Comparison of ENCODE assay signal across 1 cellular context in the genomic region with DNA sequence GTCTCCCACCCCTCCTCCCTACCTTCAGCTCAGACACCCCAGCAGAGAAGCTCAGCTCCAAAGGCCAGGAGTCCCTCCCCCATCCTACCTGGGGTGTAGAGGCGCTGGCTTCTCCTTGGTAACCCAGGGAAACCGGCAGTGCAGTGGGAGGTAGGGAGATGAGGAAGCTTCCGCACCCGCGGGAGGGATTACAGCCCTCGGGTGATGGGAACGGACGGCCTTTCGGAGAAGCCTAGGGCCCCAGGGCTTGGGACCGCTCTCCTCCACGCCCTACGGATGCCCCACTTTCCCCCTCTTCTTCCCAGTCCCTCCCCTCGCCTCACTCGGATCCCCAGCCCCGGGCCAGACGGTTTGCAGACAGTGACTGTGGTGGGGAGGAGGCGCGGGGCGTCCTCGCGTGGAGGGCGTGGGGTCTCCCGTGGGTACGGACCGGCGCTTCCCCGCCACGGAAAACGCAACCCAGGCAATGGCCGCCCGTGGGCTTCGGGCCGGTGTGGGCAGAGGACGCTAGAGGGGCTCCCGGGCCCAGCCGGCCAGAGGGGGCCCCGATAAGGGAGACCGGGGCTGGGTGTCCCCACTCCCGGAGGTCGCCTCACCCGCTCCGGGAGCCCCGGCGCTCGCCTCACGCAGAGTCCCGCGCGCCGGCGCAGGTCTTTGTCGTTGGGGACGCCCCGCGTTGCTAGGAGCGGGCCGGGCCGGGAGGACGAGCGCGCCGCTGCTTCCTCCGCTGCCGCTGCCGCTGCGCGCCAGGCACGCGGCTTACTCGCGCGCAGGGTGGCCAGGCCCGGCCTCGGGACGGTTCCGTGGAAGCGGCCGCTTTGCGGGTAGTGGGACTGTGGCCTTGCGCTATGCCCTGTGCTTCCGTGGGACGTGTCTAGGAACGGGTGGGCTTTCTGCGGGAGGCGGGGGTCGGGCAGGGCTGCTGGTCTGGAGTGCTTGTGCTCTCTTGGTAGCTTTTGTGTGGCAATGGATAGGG.
A peak's percentile ranks its signal among the peaks of the same experiment; 100 is the strongest.
TF ChIP-seq lines count a peak whose summit lies in the region.

No MANE protein-coding gene starts in this region.

TF ChIP-seq in WTC11, 78 proteins besides CTCF, POLR2A, EP300 and RAD21 (continued from another document):
- TF ChIP-seq, protein P1, sequence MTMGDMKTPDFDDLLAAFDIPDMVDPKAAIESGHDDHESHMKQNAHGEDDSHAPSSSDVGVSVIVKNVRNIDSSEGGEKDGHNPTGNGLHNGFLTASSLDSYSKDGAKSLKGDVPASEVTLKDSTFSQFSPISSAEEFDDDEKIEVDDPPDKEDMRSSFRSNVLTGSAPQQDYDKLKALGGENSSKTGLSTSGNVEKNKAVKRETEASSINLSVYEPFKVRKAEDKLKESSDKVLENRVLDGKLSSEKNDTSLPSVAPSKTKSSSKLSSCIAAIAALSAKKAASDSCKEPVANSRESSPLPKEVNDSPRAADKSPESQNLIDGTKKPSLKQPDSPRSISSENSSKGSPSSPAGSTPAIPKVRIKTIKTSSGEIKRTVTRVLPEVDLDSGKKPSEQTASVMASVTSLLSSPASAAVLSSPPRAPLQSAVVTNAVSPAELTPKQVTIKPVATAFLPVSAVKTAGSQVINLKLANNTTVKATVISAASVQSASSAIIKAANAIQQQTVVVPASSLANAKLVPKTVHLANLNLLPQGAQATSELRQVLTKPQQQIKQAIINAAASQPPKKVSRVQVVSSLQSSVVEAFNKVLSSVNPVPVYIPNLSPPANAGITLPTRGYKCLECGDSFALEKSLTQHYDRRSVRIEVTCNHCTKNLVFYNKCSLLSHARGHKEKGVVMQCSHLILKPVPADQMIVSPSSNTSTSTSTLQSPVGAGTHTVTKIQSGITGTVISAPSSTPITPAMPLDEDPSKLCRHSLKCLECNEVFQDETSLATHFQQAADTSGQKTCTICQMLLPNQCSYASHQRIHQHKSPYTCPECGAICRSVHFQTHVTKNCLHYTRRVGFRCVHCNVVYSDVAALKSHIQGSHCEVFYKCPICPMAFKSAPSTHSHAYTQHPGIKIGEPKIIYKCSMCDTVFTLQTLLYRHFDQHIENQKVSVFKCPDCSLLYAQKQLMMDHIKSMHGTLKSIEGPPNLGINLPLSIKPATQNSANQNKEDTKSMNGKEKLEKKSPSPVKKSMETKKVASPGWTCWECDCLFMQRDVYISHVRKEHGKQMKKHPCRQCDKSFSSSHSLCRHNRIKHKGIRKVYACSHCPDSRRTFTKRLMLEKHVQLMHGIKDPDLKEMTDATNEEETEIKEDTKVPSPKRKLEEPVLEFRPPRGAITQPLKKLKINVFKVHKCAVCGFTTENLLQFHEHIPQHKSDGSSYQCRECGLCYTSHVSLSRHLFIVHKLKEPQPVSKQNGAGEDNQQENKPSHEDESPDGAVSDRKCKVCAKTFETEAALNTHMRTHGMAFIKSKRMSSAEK (CRISPR knock-in tag; IDR thresholded peaks at IDR 0.05; ENCODE audit: borderline replicate concordance): no peak
- TF ChIP-seq, protein P2, sequence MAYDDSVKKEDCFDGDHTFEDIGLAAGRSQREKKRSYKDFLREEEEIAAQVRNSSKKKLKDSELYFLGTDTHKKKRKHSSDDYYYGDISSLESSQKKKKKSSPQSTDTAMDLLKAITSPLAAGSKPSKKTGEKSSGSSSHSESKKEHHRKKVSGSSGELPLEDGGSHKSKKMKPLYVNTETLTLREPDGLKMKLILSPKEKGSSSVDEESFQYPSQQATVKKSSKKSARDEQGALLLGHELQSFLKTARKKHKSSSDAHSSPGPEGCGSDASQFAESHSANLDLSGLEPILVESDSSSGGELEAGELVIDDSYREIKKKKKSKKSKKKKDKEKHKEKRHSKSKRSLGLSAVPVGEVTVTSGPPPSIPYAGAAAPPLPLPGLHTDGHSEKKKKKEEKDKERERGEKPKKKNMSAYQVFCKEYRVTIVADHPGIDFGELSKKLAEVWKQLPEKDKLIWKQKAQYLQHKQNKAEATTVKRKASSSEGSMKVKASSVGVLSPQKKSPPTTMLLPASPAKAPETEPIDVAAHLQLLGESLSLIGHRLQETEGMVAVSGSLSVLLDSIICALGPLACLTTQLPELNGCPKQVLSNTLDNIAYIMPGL (CRISPR knock-in tag; IDR thresholded peaks at IDR 0.05): peak; percentile 18; the same call in 1 of the 2 replicates
- no peak for TF ChIP-seq SOX15 (CRISPR knock-in tag; IDR thresholded peaks at IDR 0.05)
